Comparison of ENCODE assay signal across 20 cellular contexts in genomic region chr4:12723849-12724447, GRCh38.
DNase-seq lines count a peak whose midpoint lies in the region; TF ChIP-seq lines count a peak whose summit lies in the region.
"Had no signal": no experiment of that assay in that cellular context is flagged by ENCODE, and none has a peak within 500 bp of the region (broad histone marks: within the 10 kb centered on the region; RNA-seq: fewer than 3 reads in every experiment).

No MANE protein-coding gene starts in this region.

- H3K27ac ChIP-seq in Karpas-422 (ENCODE audit: low read length) (no peak overlapping the region), mesodermal cell (ENCODE audit: low read depth, low read length, severe bottlenecking) (peak overlapping the region; percentile 39), dorsolateral prefrontal cortex (no peak overlapping the region)
- H3K27ac ChIP-seq: C4-2B, gastrocnemius medialis had no signal

- H3K4me1 ChIP-seq in Karpas-422 (ENCODE audit: low read length): no peaks in the 10 kb centered on the region
- peaks cover 2% of the 10 kb centered on the region for H3K4me1 ChIP-seq in mesodermal cell (ENCODE audit: control insufficient read depth, insufficient read depth, low read length, poor library complexity, severe bottlenecking)
- H3K4me1 ChIP-seq: gastrocnemius medialis had no signal

- no peak overlapping the region for H3K4me3 ChIP-seq in GM06990 (replicated peaks; ENCODE audit: low read depth, low read length)
- H3K4me3 ChIP-seq in Karpas-422 (ENCODE audit: low read length): no peak overlapping the region
- no peak overlapping the region for H3K4me3 ChIP-seq in cardiac fibroblast (replicated peaks in 1 of 2; ENCODE audit: low read depth in 2 of 2, low read length in 2 of 2)
- no peak overlapping the region for H3K4me3 ChIP-seq in mesodermal cell (ENCODE audit: extremely low read depth, insufficient read depth, low read length, poor library complexity, severe bottlenecking)
- no peak overlapping the region for H3K4me3 ChIP-seq in dorsolateral prefrontal cortex
- H3K4me3 ChIP-seq: gastrocnemius medialis had no signal

- H2AFZ ChIP-seq in Karpas-422 (ENCODE audit: low read length): no peak overlapping the region

- H3K9me3 ChIP-seq in Karpas-422 (ENCODE audit: low read length) (no peaks in the 10 kb centered on the region), mesodermal cell (ENCODE audit: control insufficient read depth, low read length) (no peaks in the 10 kb centered on the region)
- H3K9me3 ChIP-seq: gastrocnemius medialis had no signal

- H3K79me2 ChIP-seq in Karpas-422 (ENCODE audit: low read length): no peaks in the 10 kb centered on the region

- WGBS in mesodermal cell (ENCODE audit: insufficient coverage in 2 of 2), 2 experiments: 0 to 46% methylated on average over 2 to 4 of the region's 7 CpGs

- no peaks in the 10 kb centered on the region for H3K9me2 ChIP-seq in Karpas-422 (replicated peaks; ENCODE audit: insufficient read depth, low read length)

- H3K4me2 ChIP-seq in Karpas-422 (ENCODE audit: low read depth, low read length, poor library complexity, severe bottlenecking): no peak overlapping the region

- in situ Hi-C loops in ACHN (cut with HindIII; ENCODE audit: low pct_ligation_motif_present, low pct_unique_long_range_greater_than_20kb, low sequenced_read_pairs): no loop called here

- intact Hi-C loops in dorsolateral prefrontal cortex (cut with DNase I): no loop called here

- no peak overlapping the region for H3K9ac ChIP-seq in Karpas-422 (ENCODE audit: low read length)

- DNase-seq in GM06990 (ENCODE audit: extremely low read depth, insufficient read length) (no peak), Karpas-422 (peak; percentile 29), cardiac fibroblast (ENCODE audit: low read depth in 2 of 2) (peak; percentile 20 to 43), ACHN (no peak), HuH-7 (ENCODE audit: low spot score) (no peak), GOT3 (lab: John Stamatoyannopoulos, UW) (no peak), dorsolateral prefrontal cortex (no peak)
- DNase-seq: activated CD8-positive, alpha-beta memory T cell treated with anti-CD3 and anti-CD28 coated beads for 24 hours; activated gamma-delta T cell; effector memory CD4-positive, alpha-beta T cell; EL; gastrocnemius medialis; HCEC 1CT; kidney; NCI-H1092; NCI-H510A; SIG-M5; stimulated activated naive CD8-positive, alpha-beta T cell treated with anti-CD3 and anti-CD28 coated beads, Interleukin-15, amount 100 ng/mL, for 72 hours had no signal

- H3K27me3 ChIP-seq in GM06990 (replicated peaks; ENCODE audit: control insufficient read depth, insufficient read depth, low read length) (no peaks in the 10 kb centered on the region), Karpas-422 (ENCODE audit: low read length) (no peaks in the 10 kb centered on the region), dorsolateral prefrontal cortex (peaks cover 0 to 11% (median 0%) of the 10 kb centered on the region in 45 donors)
- H3K27me3 ChIP-seq: gastrocnemius medialis had no signal

- peak; percentile 27 for TF ChIP-seq CTCF in GM06990 (IDR thresholded peaks at IDR 0.05; ENCODE audit: insufficient read depth, low read length, poor library complexity, severe bottlenecking)
- TF ChIP-seq CTCF in cardiac fibroblast (IDR thresholded peaks at IDR 0.05; ENCODE audit: low read depth, low read length): no peak
- TF ChIP-seq CTCF in dorsolateral prefrontal cortex (IDR thresholded peaks at IDR 0.05 in 54 of 56, conservative IDR thresholded peaks at IDR 0.05 in 2 of 56; ENCODE audit: low read depth in 1 of 56, partially characterized antibody in 56 of 56): no peak

- H3K36me3 ChIP-seq in GM06990 (ENCODE audit: control insufficient read depth, insufficient read depth, low read length): no peaks in the 10 kb centered on the region
- H3K36me3 ChIP-seq in Karpas-422 (ENCODE audit: insufficient read depth, low read length): no peaks in the 10 kb centered on the region
- H3K36me3 ChIP-seq in mesodermal cell (ENCODE audit: control insufficient read depth, insufficient read depth, low read length): no peaks in the 10 kb centered on the region
- H3K36me3 ChIP-seq: gastrocnemius medialis had no signal

- no peaks in the 10 kb centered on the region for H4K20me1 ChIP-seq in Karpas-422 (ENCODE audit: insufficient read depth, low read depth, low read length)

Comparison
In these comparisons a context has a peak if more than half of its experiments do, and no peak if none do; other contexts are left out.
1. DNase-seq: peak in Karpas-422 (single experiment) and cardiac fibroblast (2 of 2); none in GM06990 (single experiment), ACHN (single experiment), HuH-7 (single experiment), GOT3 (single experiment) and dorsolateral prefrontal cortex (0 of 10).